Comparison of ENCODE assay signal across 11 cellular contexts in genomic region chr16:22353933-22354541, GRCh38. TPM values are rescaled to one million over a fixed set of nuclear protein-coding genes. Genes with fewer than 3 reads are reported as not detected.
DNase-seq lines count a peak whose midpoint lies in the region; ATAC-seq and FAIRE-seq lines count a peak whose summit lies in the region.
"Had no signal": no experiment of that assay in that cellular context is flagged by ENCODE, and none has a peak within 500 bp of the region (broad histone marks: within the 10 kb centered on the region; RNA-seq: fewer than 3 reads in every experiment).

No MANE protein-coding gene starts in this region.

- POLR2A ChIA-PET in activated CD4-positive, alpha-beta T cell treated with anti-CD3 and anti-CD28 coated beads, Interleukin-2, amount 10 ng/mL, durations not matched to agents 7 days and 5 days (lab: Charles Lee) = no interaction called here

- H3K4me1 ChIP-seq in thymus (ENCODE audit: control insufficient read depth, insufficient read depth, low read length) = peaks cover 11% of the 10 kb centered on the region

- peaks cover 3% of the 10 kb centered on the region for H3K9me3 Mint-ChIP-seq in activated CD4-positive, alpha-beta T cell treated with anti-CD3 and anti-CD28 coated beads, Interleukin-2, amount 10 ng/mL, durations not matched to agents 7 days and 5 days
- H3K9me3 Mint-ChIP-seq in activated T-helper 1 cell treated with anti-CD3 and anti-CD28 coated beads, Interleukin-12 subunit alpha, Interleukin-12 subunit beta, Interleukin-2, Interleukin-4 antibody, amounts not matched to agents 30 ng/mL and 10 ng/mL and 1 ng/mL, durations not matched to agents 14 hours and 24 hours and 36 hours = no peaks in the 10 kb centered on the region

- intact Hi-C loops in activated T-helper 1 cell treated with anti-CD3 and anti-CD28 coated beads, Interleukin-12 subunit alpha, Interleukin-12 subunit beta, Interleukin-2, Interleukin-4 antibody, amounts not matched to agents 30 ng/mL and 10 ng/mL and 1 ng/mL, durations not matched to agents 14 hours and 24 hours and 36 hours (cut with micrococcal nuclease) = loop anchor here (1.0 to 2.0 kb wide), 4 partner anchors 17 to 164 kb away; partner anchors contain the start of genes CDR2 and POLR3E

- CTCF ChIA-PET in activated CD4-positive, alpha-beta T cell treated with anti-CD3 and anti-CD28 coated beads, Interleukin-2, amount 10 ng/mL, durations not matched to agents 7 days and 5 days (lab: Charles Lee) = interaction anchor here (0.8 to 2.0 kb wide), 3 partner anchors 17 to 22 kb away, joined by 3 to 7 read pairs (median 4); no protein-coding TSS in a partner anchor

- no peaks in the 10 kb centered on the region for H3K27me3 Mint-ChIP-seq in activated CD4-positive, alpha-beta T cell treated with anti-CD3 and anti-CD28 coated beads, Interleukin-2, amount 10 ng/mL, durations not matched to agents 7 days and 5 days
- H3K27me3 Mint-ChIP-seq in activated T-helper 1 cell treated with anti-CD3 and anti-CD28 coated beads, Interleukin-12 subunit alpha, Interleukin-12 subunit beta, Interleukin-2, Interleukin-4 antibody, amounts not matched to agents 30 ng/mL and 10 ng/mL and 1 ng/mL, durations not matched to agents 14 hours and 24 hours and 36 hours (ENCODE audit: insufficient read depth) = no peaks in the 10 kb centered on the region

- no peak overlapping the region for H3K4me3 ChIP-seq in thymus (ENCODE audit: low read length)
- H3K4me3 ChIP-seq: tibial nerve had no signal

- no peak for ATAC-seq in HG03135 (IDR thresholded peaks at IDR 0.05; ENCODE audit: unreplicated experiment)

- H3K36me3 ChIP-seq in thymus (ENCODE audit: control insufficient read depth, insufficient read depth) = peaks cover 5% of the 10 kb centered on the region

- H3K4me3 Mint-ChIP-seq in activated CD4-positive, alpha-beta T cell treated with anti-CD3 and anti-CD28 coated beads, Interleukin-2, amount 10 ng/mL, durations not matched to agents 7 days and 5 days = no peak overlapping the region
- no peak overlapping the region for H3K4me3 Mint-ChIP-seq in activated T-helper 1 cell treated with anti-CD3 and anti-CD28 coated beads, Interleukin-12 subunit alpha, Interleukin-12 subunit beta, Interleukin-2, Interleukin-4 antibody, amounts not matched to agents 30 ng/mL and 10 ng/mL and 1 ng/mL, durations not matched to agents 14 hours and 24 hours and 36 hours

- H3K4me1 Mint-ChIP-seq in activated CD4-positive, alpha-beta T cell treated with anti-CD3 and anti-CD28 coated beads, Interleukin-2, amount 10 ng/mL, durations not matched to agents 7 days and 5 days = peaks cover 62% of the 10 kb centered on the region
- peaks cover 63% of the 10 kb centered on the region for H3K4me1 Mint-ChIP-seq in activated T-helper 1 cell treated with anti-CD3 and anti-CD28 coated beads, Interleukin-12 subunit alpha, Interleukin-12 subunit beta, Interleukin-2, Interleukin-4 antibody, amounts not matched to agents 30 ng/mL and 10 ng/mL and 1 ng/mL, durations not matched to agents 14 hours and 24 hours and 36 hours (ENCODE audit: low read depth)

- H3K9me3 ChIP-seq in thymus (ENCODE audit: control insufficient read depth) = no peaks in the 10 kb centered on the region
- H3K9me3 ChIP-seq: tibial nerve had no signal

- no peaks in the 10 kb centered on the region for H3K27me3 ChIP-seq in thymus (ENCODE audit: control insufficient read depth, insufficient read depth)
- H3K27me3 ChIP-seq: tibial nerve had no signal

- WGBS in thymus = 92% methylated on average over 5 of the region's 5 CpGs

- DNase-seq in activated CD4-positive, alpha-beta T cell treated with anti-CD3 and anti-CD28 coated beads, Interleukin-2, amount 10 ng/mL, durations not matched to agents 7 days and 5 days = no peak
- no peak for DNase-seq in activated CD4-positive, alpha-beta T cell treated with anti-CD3 and anti-CD28 coated beads for 48 hours
- no peak for DNase-seq in activated T-helper 1 cell treated with anti-CD3 and anti-CD28 coated beads, Interleukin-12 subunit alpha, Interleukin-12 subunit beta, Interleukin-2, Interleukin-4 antibody, amounts not matched to agents 30 ng/mL and 10 ng/mL and 1 ng/mL, durations not matched to agents 14 hours and 24 hours and 36 hours (ENCODE audit: low spot score)
- DNase-seq in kidney tubule cell (ENCODE audit: low spot score) (peak; percentile 99), OCI-M2 (lab: John Stamatoyannopoulos, UW; ENCODE audit: unreplicated experiment) (no peak), HTR-8/SVneo (ENCODE audit: insufficient read length, low spot score) (no peak)
- DNase-seq: NCI-H1105 treated with DMSO at 0.1 percent for 48 hours, RPMI8226 had no signal

- H3K27ac ChIP-seq in thymus (ENCODE audit: low read depth) = peak overlapping the region; percentile 53

- peak overlapping the region; percentile 71 for H3K27ac Mint-ChIP-seq in activated CD4-positive, alpha-beta T cell treated with anti-CD3 and anti-CD28 coated beads, Interleukin-2, amount 10 ng/mL, durations not matched to agents 7 days and 5 days
- H3K27ac Mint-ChIP-seq in activated T-helper 1 cell treated with anti-CD3 and anti-CD28 coated beads, Interleukin-12 subunit alpha, Interleukin-12 subunit beta, Interleukin-2, Interleukin-4 antibody, amounts not matched to agents 30 ng/mL and 10 ng/mL and 1 ng/mL, durations not matched to agents 14 hours and 24 hours and 36 hours = peak overlapping the region; percentile 94

- peaks cover 66% of the 10 kb centered on the region for H3K36me3 Mint-ChIP-seq in activated CD4-positive, alpha-beta T cell treated with anti-CD3 and anti-CD28 coated beads, Interleukin-2, amount 10 ng/mL, durations not matched to agents 7 days and 5 days (ENCODE audit: low read depth)
- peaks cover 41% of the 10 kb centered on the region for H3K36me3 Mint-ChIP-seq in activated T-helper 1 cell treated with anti-CD3 and anti-CD28 coated beads, Interleukin-12 subunit alpha, Interleukin-12 subunit beta, Interleukin-2, Interleukin-4 antibody, amounts not matched to agents 30 ng/mL and 10 ng/mL and 1 ng/mL, durations not matched to agents 14 hours and 24 hours and 36 hours (ENCODE audit: low read depth)

- no peak for FAIRE-seq in HTR-8/SVneo (lab: Jason Lieb, UNC)

RNA-seq across cellular contexts. Expression of gene CDR2, which starts 20.4 kb away (rescaled TPM):
- total RNA-seq in activated CD4-positive, alpha-beta T cell treated with anti-CD3 and anti-CD28 coated beads, Interleukin-2, amount 10 ng/mL, durations not matched to agents 7 days and 5 days = 10 to 100 TPM; 43.5 to 45.4 TPM
- total RNA-seq in activated T-helper 1 cell treated with anti-CD3 and anti-CD28 coated beads, Interleukin-12 subunit alpha, Interleukin-12 subunit beta, Interleukin-2, Interleukin-4 antibody, amounts not matched to agents 30 ng/mL and 10 ng/mL and 1 ng/mL, durations not matched to agents 14 hours and 24 hours and 36 hours = 43.5 and 47.2 TPM in 2 replicates
- 27.3 TPM for polyA plus RNA-seq in thymus

RNA-seq across cellular contexts. Expression of gene POLR3E, which starts 56.8 kb away (rescaled TPM):
- total RNA-seq in activated CD4-positive, alpha-beta T cell treated with anti-CD3 and anti-CD28 coated beads, Interleukin-2, amount 10 ng/mL, durations not matched to agents 7 days and 5 days = 10 to 100 TPM; 52.4 to 54.3 TPM
- total RNA-seq in activated T-helper 1 cell treated with anti-CD3 and anti-CD28 coated beads, Interleukin-12 subunit alpha, Interleukin-12 subunit beta, Interleukin-2, Interleukin-4 antibody, amounts not matched to agents 30 ng/mL and 10 ng/mL and 1 ng/mL, durations not matched to agents 14 hours and 24 hours and 36 hours = 107 and 111 TPM in 2 replicates
- polyA plus RNA-seq in thymus = 27.4 TPM
